Comparison of ENCODE assay signal across 8 cellular contexts in genomic region chr20:22248052-22248667, GRCh38.
A peak's percentile ranks its signal among the peaks of the same experiment; 100 is the strongest.
DNase-seq lines count a peak whose midpoint lies in the region; ATAC-seq and TF ChIP-seq lines count a peak whose summit lies in the region.

No MANE protein-coding gene starts in this region.

- H3K4me1 ChIP-seq in Peyer's patch, result no peaks in the 10 kb centered on the region

- no peak overlapping the region for H3K4me3 ChIP-seq in Peyer's patch

- TF ChIP-seq POLR2A in Peyer's patch (IDR thresholded peaks at IDR 0.05), result no peak

- no peaks in the 10 kb centered on the region for H3K27me3 ChIP-seq in Peyer's patch

- TF ChIP-seq CTCF in 22Rv1 (IDR thresholded peaks at IDR 0.05) (peak; percentile 75), GM12872 (IDR thresholded peaks at IDR 0.05; ENCODE audit: insufficient read depth, low read depth, low read length) (peak; percentile 58), Peyer's patch (IDR thresholded peaks at IDR 0.05) (peak in 4 of 6 experiments; percentile 24 to 55 (median 47))

- H3K9me3 ChIP-seq in Peyer's patch, result no peaks in the 10 kb centered on the region

- H3K36me3 ChIP-seq in Peyer's patch, result no peaks in the 10 kb centered on the region

- ATAC-seq in HG02981 (IDR thresholded peaks at IDR 0.05; ENCODE audit: unreplicated experiment) (no peak), GM21367 (IDR thresholded peaks at IDR 0.05; ENCODE audit: unreplicated experiment) (no peak), GM21390 (IDR thresholded peaks at IDR 0.05; ENCODE audit: unreplicated experiment) (no peak)

- DNase-seq in Peyer's patch (no peak), foreskin melanocyte (peak; percentile 1), activated T-cell treated with anti-CD3 and anti-CD28 coated beads for 4 hours (no peak)

- H3K27ac ChIP-seq in 22Rv1 (no peak overlapping the region), Peyer's patch (no peak overlapping the region)
